ENCODE assay signal across 1 cellular context in the genomic region with DNA sequence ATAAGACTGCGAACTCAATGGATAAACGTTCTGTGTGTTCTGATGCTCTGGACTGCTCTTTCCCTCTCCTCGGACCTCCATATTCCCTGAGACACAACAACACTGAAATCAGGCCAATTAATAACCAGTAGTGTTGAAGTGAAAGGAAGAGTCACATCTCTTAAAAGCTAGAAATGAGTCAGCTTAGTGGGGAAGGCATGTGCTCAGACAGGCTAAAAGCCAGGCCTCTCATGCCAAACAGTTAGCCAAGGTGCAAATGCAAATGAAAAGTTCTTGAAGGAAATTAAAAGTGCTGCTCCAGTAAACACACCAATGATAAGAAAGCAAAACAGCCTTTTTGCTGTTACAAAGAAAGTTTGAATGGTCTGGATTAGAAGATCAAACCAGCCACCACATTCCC.
TF ChIP-seq lines count a peak whose summit lies in the region.

No MANE protein-coding gene starts in this region.

TF ChIP-seq in GM23338, 12 proteins besides CTCF, POLR2A, EP300 and RAD21:
- TF ChIP-seq, protein P1, sequence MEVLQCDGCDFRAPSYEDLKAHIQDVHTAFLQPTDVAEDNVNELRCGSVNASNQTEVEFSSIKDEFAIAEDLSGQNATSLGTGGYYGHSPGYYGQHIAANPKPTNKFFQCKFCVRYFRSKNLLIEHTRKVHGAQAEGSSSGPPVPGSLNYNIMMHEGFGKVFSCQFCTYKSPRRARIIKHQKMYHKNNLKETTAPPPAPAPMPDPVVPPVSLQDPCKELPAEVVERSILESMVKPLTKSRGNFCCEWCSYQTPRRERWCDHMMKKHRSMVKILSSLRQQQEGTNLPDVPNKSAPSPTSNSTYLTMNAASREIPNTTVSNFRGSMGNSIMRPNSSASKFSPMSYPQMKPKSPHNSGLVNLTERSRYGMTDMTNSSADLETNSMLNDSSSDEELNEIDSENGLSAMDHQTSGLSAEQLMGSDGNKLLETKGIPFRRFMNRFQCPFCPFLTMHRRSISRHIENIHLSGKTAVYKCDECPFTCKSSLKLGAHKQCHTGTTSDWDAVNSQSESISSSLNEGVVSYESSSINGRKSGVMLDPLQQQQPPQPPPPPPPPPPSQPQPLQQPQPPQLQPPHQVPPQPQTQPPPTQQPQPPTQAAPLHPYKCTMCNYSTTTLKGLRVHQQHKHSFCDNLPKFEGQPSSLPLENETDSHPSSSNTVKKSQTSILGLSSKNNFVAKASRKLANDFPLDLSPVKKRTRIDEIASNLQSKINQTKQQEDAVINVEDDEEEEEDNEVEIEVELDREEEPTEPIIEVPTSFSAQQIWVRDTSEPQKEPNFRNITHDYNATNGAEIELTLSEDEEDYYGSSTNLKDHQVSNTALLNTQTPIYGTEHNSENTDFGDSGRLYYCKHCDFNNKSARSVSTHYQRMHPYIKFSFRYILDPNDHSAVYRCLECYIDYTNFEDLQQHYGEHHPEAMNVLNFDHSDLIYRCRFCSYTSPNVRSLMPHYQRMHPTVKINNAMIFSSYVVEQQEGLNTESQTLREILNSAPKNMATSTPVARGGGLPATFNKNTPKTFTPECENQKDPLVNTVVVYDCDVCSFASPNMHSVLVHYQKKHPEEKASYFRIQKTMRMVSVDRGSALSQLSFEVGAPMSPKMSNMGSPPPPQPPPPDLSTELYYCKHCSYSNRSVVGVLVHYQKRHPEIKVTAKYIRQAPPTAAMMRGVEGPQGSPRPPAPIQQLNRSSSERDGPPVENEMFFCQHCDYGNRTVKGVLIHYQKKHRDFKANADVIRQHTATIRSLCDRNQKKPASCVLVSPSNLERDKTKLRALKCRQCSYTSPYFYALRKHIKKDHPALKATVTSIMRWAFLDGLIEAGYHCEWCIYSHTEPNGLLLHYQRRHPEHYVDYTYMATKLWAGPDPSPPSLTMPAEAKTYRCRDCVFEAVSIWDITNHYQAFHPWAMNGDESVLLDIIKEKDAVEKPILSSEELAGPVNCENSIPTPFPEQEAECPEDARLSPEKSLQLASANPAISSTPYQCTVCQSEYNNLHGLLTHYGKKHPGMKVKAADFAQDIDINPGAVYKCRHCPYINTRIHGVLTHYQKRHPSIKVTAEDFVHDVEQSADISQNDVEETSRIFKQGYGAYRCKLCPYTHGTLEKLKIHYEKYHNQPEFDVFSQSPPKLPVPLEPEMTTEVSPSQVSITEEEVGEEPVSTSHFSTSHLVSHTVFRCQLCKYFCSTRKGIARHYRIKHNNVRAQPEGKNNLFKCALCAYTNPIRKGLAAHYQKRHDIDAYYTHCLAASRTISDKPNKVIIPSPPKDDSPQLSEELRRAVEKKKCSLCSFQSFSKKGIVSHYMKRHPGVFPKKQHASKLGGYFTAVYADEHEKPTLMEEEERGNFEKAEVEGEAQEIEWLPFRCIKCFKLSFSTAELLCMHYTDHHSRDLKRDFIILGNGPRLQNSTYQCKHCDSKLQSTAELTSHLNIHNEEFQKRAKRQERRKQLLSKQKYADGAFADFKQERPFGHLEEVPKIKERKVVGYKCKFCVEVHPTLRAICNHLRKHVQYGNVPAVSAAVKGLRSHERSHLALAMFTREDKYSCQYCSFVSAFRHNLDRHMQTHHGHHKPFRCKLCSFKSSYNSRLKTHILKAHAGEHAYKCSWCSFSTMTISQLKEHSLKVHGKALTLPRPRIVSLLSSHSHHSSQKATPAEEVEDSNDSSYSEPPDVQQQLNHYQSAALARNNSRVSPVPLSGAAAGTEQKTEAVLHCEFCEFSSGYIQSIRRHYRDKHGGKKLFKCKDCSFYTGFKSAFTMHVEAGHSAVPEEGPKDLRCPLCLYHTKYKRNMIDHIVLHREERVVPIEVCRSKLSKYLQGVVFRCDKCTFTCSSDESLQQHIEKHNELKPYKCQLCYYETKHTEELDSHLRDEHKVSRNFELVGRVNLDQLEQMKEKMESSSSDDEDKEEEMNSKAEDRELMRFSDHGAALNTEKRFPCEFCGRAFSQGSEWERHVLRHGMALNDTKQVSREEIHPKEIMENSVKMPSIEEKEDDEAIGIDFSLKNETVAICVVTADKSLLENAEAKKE (CRISPR knock-in tag; IDR thresholded peaks at IDR 0.05), result no peak
- TF ChIP-seq JUNB (IDR thresholded peaks at IDR 0.05; ENCODE audit: unreplicated experiment) (no peak), ZNF114 (CRISPR knock-in tag; IDR thresholded peaks at IDR 0.05) (no peak), EZH2 (IDR thresholded peaks at IDR 0.05; ENCODE audit: low read depth, unreplicated experiment) (no peak), CREB1 (CRISPR knock-in tag; IDR thresholded peaks at IDR 0.05; ENCODE audit: low read depth) (no peak), NANOG (IDR thresholded peaks at IDR 0.05; ENCODE audit: borderline replicate concordance) (no peak), ZNF331 (CRISPR knock-in tag; IDR thresholded peaks at IDR 0.05; ENCODE audit: low read depth) (no peak), POLR2AphosphoS5 (IDR thresholded peaks at IDR 0.05; ENCODE audit: low read depth) (no peak), EZH2phosphoT487 (IDR thresholded peaks at IDR 0.05; ENCODE audit: unreplicated experiment) (no peak), STAT1 (IDR thresholded peaks at IDR 0.05; ENCODE audit: unreplicated experiment) (no peak)
- TF ChIP-seq, protein P2, sequence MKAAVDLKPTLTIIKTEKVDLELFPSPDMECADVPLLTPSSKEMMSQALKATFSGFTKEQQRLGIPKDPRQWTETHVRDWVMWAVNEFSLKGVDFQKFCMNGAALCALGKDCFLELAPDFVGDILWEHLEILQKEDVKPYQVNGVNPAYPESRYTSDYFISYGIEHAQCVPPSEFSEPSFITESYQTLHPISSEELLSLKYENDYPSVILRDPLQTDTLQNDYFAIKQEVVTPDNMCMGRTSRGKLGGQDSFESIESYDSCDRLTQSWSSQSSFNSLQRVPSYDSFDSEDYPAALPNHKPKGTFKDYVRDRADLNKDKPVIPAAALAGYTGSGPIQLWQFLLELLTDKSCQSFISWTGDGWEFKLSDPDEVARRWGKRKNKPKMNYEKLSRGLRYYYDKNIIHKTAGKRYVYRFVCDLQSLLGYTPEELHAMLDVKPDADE (IDR thresholded peaks at IDR 0.05), result no peak
- TF ChIP-seq, protein P3, sequence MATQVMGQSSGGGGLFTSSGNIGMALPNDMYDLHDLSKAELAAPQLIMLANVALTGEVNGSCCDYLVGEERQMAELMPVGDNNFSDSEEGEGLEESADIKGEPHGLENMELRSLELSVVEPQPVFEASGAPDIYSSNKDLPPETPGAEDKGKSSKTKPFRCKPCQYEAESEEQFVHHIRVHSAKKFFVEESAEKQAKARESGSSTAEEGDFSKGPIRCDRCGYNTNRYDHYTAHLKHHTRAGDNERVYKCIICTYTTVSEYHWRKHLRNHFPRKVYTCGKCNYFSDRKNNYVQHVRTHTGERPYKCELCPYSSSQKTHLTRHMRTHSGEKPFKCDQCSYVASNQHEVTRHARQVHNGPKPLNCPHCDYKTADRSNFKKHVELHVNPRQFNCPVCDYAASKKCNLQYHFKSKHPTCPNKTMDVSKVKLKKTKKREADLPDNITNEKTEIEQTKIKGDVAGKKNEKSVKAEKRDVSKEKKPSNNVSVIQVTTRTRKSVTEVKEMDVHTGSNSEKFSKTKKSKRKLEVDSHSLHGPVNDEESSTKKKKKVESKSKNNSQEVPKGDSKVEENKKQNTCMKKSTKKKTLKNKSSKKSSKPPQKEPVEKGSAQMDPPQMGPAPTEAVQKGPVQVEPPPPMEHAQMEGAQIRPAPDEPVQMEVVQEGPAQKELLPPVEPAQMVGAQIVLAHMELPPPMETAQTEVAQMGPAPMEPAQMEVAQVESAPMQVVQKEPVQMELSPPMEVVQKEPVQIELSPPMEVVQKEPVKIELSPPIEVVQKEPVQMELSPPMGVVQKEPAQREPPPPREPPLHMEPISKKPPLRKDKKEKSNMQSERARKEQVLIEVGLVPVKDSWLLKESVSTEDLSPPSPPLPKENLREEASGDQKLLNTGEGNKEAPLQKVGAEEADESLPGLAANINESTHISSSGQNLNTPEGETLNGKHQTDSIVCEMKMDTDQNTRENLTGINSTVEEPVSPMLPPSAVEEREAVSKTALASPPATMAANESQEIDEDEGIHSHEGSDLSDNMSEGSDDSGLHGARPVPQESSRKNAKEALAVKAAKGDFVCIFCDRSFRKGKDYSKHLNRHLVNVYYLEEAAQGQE (IDR thresholded peaks at IDR 0.05; ENCODE audit: unreplicated experiment), result no peak
